11 cellular contexts compared by ENCODE assay signal in the genomic region with DNA sequence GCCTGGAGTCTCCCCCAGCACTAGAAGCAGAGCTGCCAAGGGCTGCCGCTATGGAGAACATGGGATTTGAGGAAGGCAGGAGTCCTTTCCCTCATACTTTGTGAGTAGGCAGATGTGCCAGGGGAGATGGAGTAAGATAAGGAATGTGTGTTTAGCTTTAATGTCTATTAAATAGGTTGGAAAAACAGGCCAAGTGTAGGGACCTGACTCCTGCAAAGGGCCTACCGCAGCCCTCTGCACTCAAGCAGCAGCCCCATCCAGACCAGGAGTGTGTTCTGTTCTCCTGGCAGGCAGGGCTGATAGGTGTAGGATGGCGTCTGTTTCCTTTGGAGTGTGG. TPM values are rescaled to one million over a fixed set of nuclear protein-coding genes. Genes with fewer than 3 reads are reported as not detected.
DNase-seq lines count a peak whose midpoint lies in the region; ATAC-seq and TF ChIP-seq lines count a peak whose summit lies in the region.
"Had no signal": no experiment of that assay in that cellular context is flagged by ENCODE, and none has a peak within 500 bp of the region (broad histone marks: within the 10 kb centered on the region; RNA-seq: fewer than 3 reads in every experiment).

No MANE protein-coding gene starts in this region.

- H3K27ac Mint-ChIP-seq in CD8-positive, alpha-beta memory T cell = peak overlapping the region; percentile 33 to 90 (median 73)
- H3K27ac Mint-ChIP-seq in activated T-helper 17 cell treated with anti-CD3 and anti-CD28 coated beads, Interleukin-2, amount 50 U/mL, for 72 hours = peak overlapping the region; percentile 76
- peak overlapping the region in 9 of 10 donors; percentile 49 to 82 (median 66) for H3K27ac Mint-ChIP-seq in naive thymus-derived CD8-positive, alpha-beta T cell

- H3K36me3 Mint-ChIP-seq in CD8-positive, alpha-beta memory T cell = peaks cover 0 to 22% (median 5%) of the 10 kb centered on the region in 3 donors
- peaks cover 58% of the 10 kb centered on the region for H3K36me3 Mint-ChIP-seq in activated T-helper 17 cell treated with anti-CD3 and anti-CD28 coated beads, Interleukin-2, amount 50 U/mL, for 72 hours (ENCODE audit: low read depth)
- H3K36me3 Mint-ChIP-seq in naive thymus-derived CD8-positive, alpha-beta T cell = peaks cover 0 to 10% (median 0%) of the 10 kb centered on the region in 3 donors

- POLR2A ChIA-PET in CD8-positive, alpha-beta memory T cell (lab: Charles Lee) = interaction anchor here (3.5 to 3.9 kb wide), 2 partner anchors 11 to 17 kb away, joined by 72 to 79 read pairs; a partner anchor contains a TSS
- POLR2A ChIA-PET in naive thymus-derived CD8-positive, alpha-beta T cell (lab: Charles Lee) = interaction anchor here (3.0 to 5.2 kb wide), 3 partner anchors 12 to 17 kb away, joined by 14 to 128 read pairs (median 127); a partner anchor contains a TSS

- no peak overlapping the region for H3K27ac ChIP-seq in CD8-positive, alpha-beta memory T cell (ENCODE audit: low read depth, low read length)
- H3K27ac ChIP-seq in HL-60 (replicated peaks) = peak overlapping the region; percentile 98

- peaks cover 0 to 2% (median 0%) of the 10 kb centered on the region in 5 donors for H3K9me3 Mint-ChIP-seq in CD8-positive, alpha-beta memory T cell
- no peaks in the 10 kb centered on the region for H3K9me3 Mint-ChIP-seq in activated T-helper 17 cell treated with anti-CD3 and anti-CD28 coated beads, Interleukin-2, amount 50 U/mL, for 72 hours
- H3K9me3 Mint-ChIP-seq in naive thymus-derived CD8-positive, alpha-beta T cell = no peaks in the 10 kb centered on the region

- H3K4me1 ChIP-seq in CD8-positive, alpha-beta memory T cell (ENCODE audit: insufficient read depth, low read length) = peaks cover 19% of the 10 kb centered on the region

- H3K4me3 ChIP-seq in CD8-positive, alpha-beta memory T cell (ENCODE audit: low read length) = no peak overlapping the region
- H3K4me3 ChIP-seq in HL-60 (replicated peaks; ENCODE audit: insufficient read depth, low read length) = peak overlapping the region; percentile 70

- no peaks in the 10 kb centered on the region for H3K27me3 ChIP-seq in CD8-positive, alpha-beta memory T cell (ENCODE audit: insufficient read depth, low read length, poor library complexity, severe bottlenecking)
- no peaks in the 10 kb centered on the region for H3K27me3 ChIP-seq in HL-60 (ENCODE audit: insufficient read depth, poor library complexity, severe bottlenecking)

- no peak for TF ChIP-seq CTCF in HL-60 (IDR thresholded peaks at IDR 0.05; ENCODE audit: insufficient read depth, low read length)

- no peaks in the 10 kb centered on the region for H3K27me3 Mint-ChIP-seq in CD8-positive, alpha-beta memory T cell
- no peaks in the 10 kb centered on the region for H3K27me3 Mint-ChIP-seq in activated T-helper 17 cell treated with anti-CD3 and anti-CD28 coated beads, Interleukin-2, amount 50 U/mL, for 72 hours
- H3K27me3 Mint-ChIP-seq in naive thymus-derived CD8-positive, alpha-beta T cell = no peaks in the 10 kb centered on the region

- ATAC-seq in activated T-helper 17 cell treated with anti-CD3 and anti-CD28 coated beads, Interleukin-2, amount 50 U/mL, for 72 hours (replicated peaks) = no peak
- ATAC-seq in naive thymus-derived CD8-positive, alpha-beta T cell = no peak
- ATAC-seq in GM19395 (IDR thresholded peaks at IDR 0.05; ENCODE audit: unreplicated experiment) = no peak
- no peak for ATAC-seq in HG03175 (IDR thresholded peaks at IDR 0.05; ENCODE audit: unreplicated experiment)

- no peak for DNase-seq in CD8-positive, alpha-beta memory T cell
- DNase-seq in HL-60 (ENCODE audit: low read depth in 1 of 2, low spot score in 1 of 2) = no peak
- no peak for DNase-seq in naive thymus-derived CD8-positive, alpha-beta T cell
- DNase-seq in NCI-H345 treated with DMSO at 0.1 percent for 48 hours (lab: John Stamatoyannopoulos, UW; ENCODE audit: unreplicated experiment) = no peak
- DNase-seq in SHP77 (lab: John Stamatoyannopoulos, UW) = no peak
- DNase-seq: effector memory CD4-positive, alpha-beta T cell; midbrain; NCI-H2029 had no signal

- peaks cover 20 to 35% (median 22%) of the 10 kb centered on the region in 3 donors for H3K4me1 Mint-ChIP-seq in CD8-positive, alpha-beta memory T cell
- peaks cover 20% of the 10 kb centered on the region for H3K4me1 Mint-ChIP-seq in activated T-helper 17 cell treated with anti-CD3 and anti-CD28 coated beads, Interleukin-2, amount 50 U/mL, for 72 hours
- peaks cover 13 to 34% (median 28%) of the 10 kb centered on the region in 4 donors for H3K4me1 Mint-ChIP-seq in naive thymus-derived CD8-positive, alpha-beta T cell

- peak overlapping the region; percentile 45 to 84 (median 68) for H3K4me3 Mint-ChIP-seq in CD8-positive, alpha-beta memory T cell
- H3K4me3 Mint-ChIP-seq in activated T-helper 17 cell treated with anti-CD3 and anti-CD28 coated beads, Interleukin-2, amount 50 U/mL, for 72 hours = peak overlapping the region; percentile 79
- peak overlapping the region; percentile 47 to 91 (median 72) for H3K4me3 Mint-ChIP-seq in naive thymus-derived CD8-positive, alpha-beta T cell

- H3K9me3 ChIP-seq in CD8-positive, alpha-beta memory T cell (ENCODE audit: low read length) = no peaks in the 10 kb centered on the region

- no peaks in the 10 kb centered on the region for H3K36me3 ChIP-seq in CD8-positive, alpha-beta memory T cell (ENCODE audit: insufficient read depth, low read length)

- CTCF ChIA-PET in CD8-positive, alpha-beta memory T cell (lab: Charles Lee) = interaction anchor here (3.5 to 4.6 kb wide), 3 partner anchors 12 to 159 kb away, joined by 20 to 76 read pairs (median 66); a partner anchor contains a TSS

RNA-seq across cellular contexts. Expression of a gene that starts 1.8 kb away (rescaled TPM):
- total RNA-seq in CD8-positive, alpha-beta memory T cell = 10 to 100 TPM; 38.5 to 40.4 TPM
- polyA plus RNA-seq in CD8-positive, alpha-beta memory T cell = 108 TPM
- 10 to 100 TPM; 23.6 to 31.6 TPM for total RNA-seq in activated T-helper 17 cell treated with anti-CD3 and anti-CD28 coated beads, Interleukin-2, amount 50 U/mL, for 72 hours
- total RNA-seq in naive thymus-derived CD8-positive, alpha-beta T cell = 10 to 100 TPM; 37.3 to 39.4 TPM
- polyA plus RNA-seq in naive thymus-derived CD8-positive, alpha-beta T cell = 10 to 100 TPM; 76.2 to 96.6 (median 90.5) TPM

RNA-seq across cellular contexts. Expression of a gene that starts 11.1 kb away (rescaled TPM):
- total RNA-seq in CD8-positive, alpha-beta memory T cell = 100 to 1,000 TPM; 101 to 102 TPM
- polyA plus RNA-seq in CD8-positive, alpha-beta memory T cell = 123 TPM
- total RNA-seq in activated T-helper 17 cell treated with anti-CD3 and anti-CD28 coated beads, Interleukin-2, amount 50 U/mL, for 72 hours = 10 to 100 TPM; 53.6 to 83.2 TPM
- total RNA-seq in naive thymus-derived CD8-positive, alpha-beta T cell = 10 to 100 TPM; 40.5 to 41.1 TPM
- 100 to 1,000 TPM; 113 to 132 (median 122) TPM for polyA plus RNA-seq in naive thymus-derived CD8-positive, alpha-beta T cell

RNA-seq across cellular contexts. Expression of a gene that starts 11.4 kb away (rescaled TPM):
- 10 to 100 TPM; 73.2 to 75.1 TPM for total RNA-seq in CD8-positive, alpha-beta memory T cell
- polyA plus RNA-seq in CD8-positive, alpha-beta memory T cell = 17.6 TPM
- 10 to 100 TPM; 63.2 to 71.9 TPM for total RNA-seq in activated T-helper 17 cell treated with anti-CD3 and anti-CD28 coated beads, Interleukin-2, amount 50 U/mL, for 72 hours
- 100 to 1,000 TPM; 105 to 107 TPM for total RNA-seq in naive thymus-derived CD8-positive, alpha-beta T cell
- polyA plus RNA-seq in naive thymus-derived CD8-positive, alpha-beta T cell = 10 to 100 TPM in 2 of 3 donors, 1 to 10 TPM in 1; 6.2 to 20.1 (median 14.7) TPM

RNA-seq across cellular contexts. Expression of a gene that starts 16.4 kb away (rescaled TPM):
- 100 to 1,000 TPM; 119 to 126 TPM for total RNA-seq in CD8-positive, alpha-beta memory T cell
- 15.5 TPM for polyA plus RNA-seq in CD8-positive, alpha-beta memory T cell
- total RNA-seq in activated T-helper 17 cell treated with anti-CD3 and anti-CD28 coated beads, Interleukin-2, amount 50 U/mL, for 72 hours = 100 to 1,000 TPM in 1 of 2 donors, 10 to 100 TPM in 1; 97.4 to 113 TPM
- 10 to 100 TPM; 20.5 to 22.5 TPM for total RNA-seq in naive thymus-derived CD8-positive, alpha-beta T cell
- polyA plus RNA-seq in naive thymus-derived CD8-positive, alpha-beta T cell = 10 to 100 TPM; 11.2 to 15.4 (median 13.3) TPM
